Comparison of ENCODE assay signal across 1 cellular context in the genomic region with DNA sequence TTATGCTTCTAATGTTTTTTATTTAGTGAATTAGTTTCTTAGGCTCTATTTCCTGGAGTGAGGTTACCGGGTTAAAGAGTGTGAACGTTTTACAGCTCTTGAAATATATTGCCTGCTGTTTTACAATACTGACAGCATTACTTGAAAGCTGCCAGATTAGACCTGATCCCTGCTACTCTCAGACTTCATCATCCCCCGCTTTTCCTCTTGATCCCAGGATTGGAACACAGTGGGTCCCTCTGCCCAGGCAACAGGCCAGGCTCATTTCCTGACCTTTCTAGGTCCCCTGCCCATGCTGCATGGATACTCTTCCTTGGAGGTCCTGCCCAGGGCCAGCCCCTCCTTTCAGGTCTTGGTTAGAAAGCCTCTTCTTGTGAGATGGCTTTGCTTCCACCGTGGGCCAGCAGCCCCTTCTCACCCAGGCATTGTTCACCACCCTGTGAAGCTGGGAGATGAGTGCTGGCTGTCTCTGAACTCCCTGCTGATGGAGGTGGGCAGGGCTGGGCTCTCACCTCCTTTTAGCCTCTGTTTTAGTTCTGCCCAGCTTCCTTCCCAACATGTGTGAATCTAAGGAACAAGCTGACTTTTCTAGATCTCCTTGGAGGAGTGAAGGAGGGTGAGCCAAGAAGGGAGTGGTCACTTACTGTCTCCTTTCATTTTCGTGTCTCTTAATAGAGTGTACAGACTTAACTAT.
TF ChIP-seq lines count a peak whose summit lies in the region.

No MANE protein-coding gene starts in this region.

TF ChIP-seq in H1, 55 proteins besides CTCF, POLR2A, EP300 and RAD21:
- no peak for TF ChIP-seq SIRT6 (IDR thresholded peaks at IDR 0.05; ENCODE audit: low read length)
- TF ChIP-seq GABPA (IDR thresholded peaks at IDR 0.05; ENCODE audit: borderline replicate concordance, insufficient read depth, low read length): no peak
- TF ChIP-seq SAP30 (IDR thresholded peaks at IDR 0.05; ENCODE audit: insufficient read depth, insufficient replicate concordance, low read length): no peak
- no peak for TF ChIP-seq RXRA (IDR thresholded peaks at IDR 0.05; ENCODE audit: insufficient read depth, low read depth, low read length)
- no peak for TF ChIP-seq RFX5 (IDR thresholded peaks at IDR 0.05; ENCODE audit: borderline replicate concordance, low read depth, low read length)
- TF ChIP-seq, protein P1, sequence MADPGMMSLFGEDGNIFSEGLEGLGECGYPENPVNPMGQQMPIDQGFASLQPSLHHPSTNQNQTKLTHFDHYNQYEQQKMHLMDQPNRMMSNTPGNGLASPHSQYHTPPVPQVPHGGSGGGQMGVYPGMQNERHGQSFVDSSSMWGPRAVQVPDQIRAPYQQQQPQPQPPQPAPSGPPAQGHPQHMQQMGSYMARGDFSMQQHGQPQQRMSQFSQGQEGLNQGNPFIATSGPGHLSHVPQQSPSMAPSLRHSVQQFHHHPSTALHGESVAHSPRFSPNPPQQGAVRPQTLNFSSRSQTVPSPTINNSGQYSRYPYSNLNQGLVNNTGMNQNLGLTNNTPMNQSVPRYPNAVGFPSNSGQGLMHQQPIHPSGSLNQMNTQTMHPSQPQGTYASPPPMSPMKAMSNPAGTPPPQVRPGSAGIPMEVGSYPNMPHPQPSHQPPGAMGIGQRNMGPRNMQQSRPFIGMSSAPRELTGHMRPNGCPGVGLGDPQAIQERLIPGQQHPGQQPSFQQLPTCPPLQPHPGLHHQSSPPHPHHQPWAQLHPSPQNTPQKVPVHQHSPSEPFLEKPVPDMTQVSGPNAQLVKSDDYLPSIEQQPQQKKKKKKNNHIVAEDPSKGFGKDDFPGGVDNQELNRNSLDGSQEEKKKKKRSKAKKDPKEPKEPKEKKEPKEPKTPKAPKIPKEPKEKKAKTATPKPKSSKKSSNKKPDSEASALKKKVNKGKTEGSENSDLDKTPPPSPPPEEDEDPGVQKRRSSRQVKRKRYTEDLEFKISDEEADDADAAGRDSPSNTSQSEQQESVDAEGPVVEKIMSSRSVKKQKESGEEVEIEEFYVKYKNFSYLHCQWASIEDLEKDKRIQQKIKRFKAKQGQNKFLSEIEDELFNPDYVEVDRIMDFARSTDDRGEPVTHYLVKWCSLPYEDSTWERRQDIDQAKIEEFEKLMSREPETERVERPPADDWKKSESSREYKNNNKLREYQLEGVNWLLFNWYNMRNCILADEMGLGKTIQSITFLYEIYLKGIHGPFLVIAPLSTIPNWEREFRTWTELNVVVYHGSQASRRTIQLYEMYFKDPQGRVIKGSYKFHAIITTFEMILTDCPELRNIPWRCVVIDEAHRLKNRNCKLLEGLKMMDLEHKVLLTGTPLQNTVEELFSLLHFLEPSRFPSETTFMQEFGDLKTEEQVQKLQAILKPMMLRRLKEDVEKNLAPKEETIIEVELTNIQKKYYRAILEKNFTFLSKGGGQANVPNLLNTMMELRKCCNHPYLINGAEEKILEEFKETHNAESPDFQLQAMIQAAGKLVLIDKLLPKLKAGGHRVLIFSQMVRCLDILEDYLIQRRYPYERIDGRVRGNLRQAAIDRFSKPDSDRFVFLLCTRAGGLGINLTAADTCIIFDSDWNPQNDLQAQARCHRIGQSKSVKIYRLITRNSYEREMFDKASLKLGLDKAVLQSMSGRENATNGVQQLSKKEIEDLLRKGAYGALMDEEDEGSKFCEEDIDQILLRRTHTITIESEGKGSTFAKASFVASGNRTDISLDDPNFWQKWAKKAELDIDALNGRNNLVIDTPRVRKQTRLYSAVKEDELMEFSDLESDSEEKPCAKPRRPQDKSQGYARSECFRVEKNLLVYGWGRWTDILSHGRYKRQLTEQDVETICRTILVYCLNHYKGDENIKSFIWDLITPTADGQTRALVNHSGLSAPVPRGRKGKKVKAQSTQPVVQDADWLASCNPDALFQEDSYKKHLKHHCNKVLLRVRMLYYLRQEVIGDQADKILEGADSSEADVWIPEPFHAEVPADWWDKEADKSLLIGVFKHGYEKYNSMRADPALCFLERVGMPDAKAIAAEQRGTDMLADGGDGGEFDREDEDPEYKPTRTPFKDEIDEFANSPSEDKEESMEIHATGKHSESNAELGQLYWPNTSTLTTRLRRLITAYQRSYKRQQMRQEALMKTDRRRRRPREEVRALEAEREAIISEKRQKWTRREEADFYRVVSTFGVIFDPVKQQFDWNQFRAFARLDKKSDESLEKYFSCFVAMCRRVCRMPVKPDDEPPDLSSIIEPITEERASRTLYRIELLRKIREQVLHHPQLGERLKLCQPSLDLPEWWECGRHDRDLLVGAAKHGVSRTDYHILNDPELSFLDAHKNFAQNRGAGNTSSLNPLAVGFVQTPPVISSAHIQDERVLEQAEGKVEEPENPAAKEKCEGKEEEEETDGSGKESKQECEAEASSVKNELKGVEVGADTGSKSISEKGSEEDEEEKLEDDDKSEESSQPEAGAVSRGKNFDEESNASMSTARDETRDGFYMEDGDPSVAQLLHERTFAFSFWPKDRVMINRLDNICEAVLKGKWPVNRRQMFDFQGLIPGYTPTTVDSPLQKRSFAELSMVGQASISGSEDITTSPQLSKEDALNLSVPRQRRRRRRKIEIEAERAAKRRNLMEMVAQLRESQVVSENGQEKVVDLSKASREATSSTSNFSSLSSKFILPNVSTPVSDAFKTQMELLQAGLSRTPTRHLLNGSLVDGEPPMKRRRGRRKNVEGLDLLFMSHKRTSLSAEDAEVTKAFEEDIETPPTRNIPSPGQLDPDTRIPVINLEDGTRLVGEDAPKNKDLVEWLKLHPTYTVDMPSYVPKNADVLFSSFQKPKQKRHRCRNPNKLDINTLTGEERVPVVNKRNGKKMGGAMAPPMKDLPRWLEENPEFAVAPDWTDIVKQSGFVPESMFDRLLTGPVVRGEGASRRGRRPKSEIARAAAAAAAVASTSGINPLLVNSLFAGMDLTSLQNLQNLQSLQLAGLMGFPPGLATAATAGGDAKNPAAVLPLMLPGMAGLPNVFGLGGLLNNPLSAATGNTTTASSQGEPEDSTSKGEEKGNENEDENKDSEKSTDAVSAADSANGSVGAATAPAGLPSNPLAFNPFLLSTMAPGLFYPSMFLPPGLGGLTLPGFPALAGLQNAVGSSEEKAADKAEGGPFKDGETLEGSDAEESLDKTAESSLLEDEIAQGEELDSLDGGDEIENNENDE (IDR thresholded peaks at IDR 0.05; ENCODE audit: insufficient replicate concordance, low read length): no peak
- no peak for TF ChIP-seq RNF2 (IDR thresholded peaks at IDR 0.05; ENCODE audit: borderline replicate concordance, low read depth, low read length, missing control alignments, poor library complexity, severe bottlenecking)
- TF ChIP-seq YY1 (IDR thresholded peaks at IDR 0.05; ENCODE audit: low read depth, low read length): no peak
- no peak for TF ChIP-seq CBX5 (IDR thresholded peaks at IDR 0.05; ENCODE audit: low read depth, low read length)
- TF ChIP-seq RBBP5 (IDR thresholded peaks at IDR 0.05; ENCODE audit: borderline replicate concordance, low read depth, low read length): no peak
- TF ChIP-seq SUZ12 (IDR thresholded peaks at IDR 0.05; ENCODE audit: low read length): no peak
- TF ChIP-seq ASH2L (IDR thresholded peaks at IDR 0.05; ENCODE audit: low read length): no peak
- no peak for TF ChIP-seq TEAD4 (IDR thresholded peaks at IDR 0.05; ENCODE audit: low read depth, low read length)
- no peak for TF ChIP-seq BCL11A (IDR thresholded peaks at IDR 0.05; ENCODE audit: low read depth in 2 of 2, low read length in 2 of 2)
- no peak for TF ChIP-seq SIN3A (conservative IDR thresholded peaks at IDR 0.05 in 1 of 2, IDR thresholded peaks at IDR 0.05 in 1 of 2; ENCODE audit: low read depth in 1 of 2, low read length in 2 of 2)
- TF ChIP-seq CBX8 (IDR thresholded peaks at IDR 0.05; ENCODE audit: borderline replicate concordance, low read depth, low read length): no peak
